8 cellular contexts compared by ENCODE assay signal in the genomic region with DNA sequence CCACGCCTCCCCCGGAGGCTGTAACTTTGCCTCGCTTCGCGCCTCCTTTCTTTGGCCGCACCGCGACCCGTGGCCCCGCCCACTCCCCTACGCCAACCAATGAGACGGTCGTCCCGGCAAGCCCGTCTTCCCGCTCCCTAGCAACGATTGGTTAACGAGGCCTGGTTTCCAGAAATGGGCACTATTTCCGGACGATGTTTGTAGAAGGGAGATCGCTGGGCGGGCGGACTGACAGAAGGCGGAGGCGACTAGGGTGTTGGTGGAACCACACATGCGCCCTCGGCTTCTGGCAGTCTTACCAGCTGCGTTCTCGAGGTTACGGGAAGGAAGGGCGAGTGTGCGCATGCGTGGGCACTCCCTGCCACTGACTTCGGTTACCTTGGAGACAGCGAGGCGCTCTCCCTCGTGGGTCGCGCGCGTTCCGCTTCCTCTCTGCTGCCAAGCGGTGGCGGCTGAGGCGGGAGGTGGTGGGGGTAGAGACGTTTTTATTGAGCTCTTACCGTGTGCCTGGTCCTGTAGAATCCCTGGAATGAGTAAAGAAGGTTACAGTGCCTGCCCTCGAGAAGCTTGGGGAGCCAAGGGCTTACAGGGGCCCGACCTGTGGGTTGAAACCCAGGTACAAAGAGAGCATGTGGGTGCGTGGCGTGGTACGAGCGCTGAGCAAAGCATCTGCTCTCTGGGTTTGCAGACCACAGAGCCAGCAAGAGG. TPM values are rescaled to one million over a fixed set of nuclear protein-coding genes. Genes with fewer than 3 reads are reported as not detected.
DNase-seq lines count a peak whose midpoint lies in the region; ATAC-seq and TF ChIP-seq lines count a peak whose summit lies in the region.

No MANE protein-coding gene starts in this region.

- H3K4me3 Mint-ChIP-seq in CD4-positive, alpha-beta memory T cell: peak overlapping the region; percentile 88 to 93 (median 91)
- H3K4me3 Mint-ChIP-seq in activated CD4-positive, alpha-beta memory T cell treated with anti-CD3 and anti-CD28 coated beads for 36 hours: peak overlapping the region; percentile 81

- peak in 28 of 56 donors; percentile 6 to 49 (median 27) for TF ChIP-seq CTCF in dorsolateral prefrontal cortex (IDR thresholded peaks at IDR 0.05 in 54 of 56, conservative IDR thresholded peaks at IDR 0.05 in 2 of 56; ENCODE audit: low read depth in 1 of 56, partially characterized antibody in 56 of 56)
- no peak for TF ChIP-seq CTCF in right lobe of liver (IDR thresholded peaks at IDR 0.05)

- peak overlapping the region; percentile 48 to 92 for H3K4me3 ChIP-seq in CD4-positive, alpha-beta memory T cell (ENCODE audit: low read length in 2 of 2)
- H3K4me3 ChIP-seq in dorsolateral prefrontal cortex (peak overlapping the region; percentile 62 to 94 (median 85)), right lobe of liver (peak overlapping the region; percentile 65 to 86 (median 80))

- CTCF ChIA-PET in CD4-positive, alpha-beta memory T cell (lab: Charles Lee; ENCODE audit: partially characterized antibody): interaction anchor here (1.0 to 5.0 kb wide), 21 partner anchors 8 to 182 kb away, joined by 3 to 46 read pairs (median 5); a partner anchor contains a TSS
- CTCF ChIA-PET in activated CD4-positive, alpha-beta memory T cell treated with anti-CD3 and anti-CD28 coated beads for 36 hours (lab: Charles Lee): interaction anchor here (0.6 to 4.6 kb wide), 21 partner anchors 9 to 182 kb away, joined by 3 to 33 read pairs (median 4); a partner anchor contains a TSS

- no peaks in the 10 kb centered on the region for H3K27me3 Mint-ChIP-seq in CD4-positive, alpha-beta memory T cell
- no peaks in the 10 kb centered on the region for H3K27me3 Mint-ChIP-seq in activated CD4-positive, alpha-beta memory T cell treated with anti-CD3 and anti-CD28 coated beads for 36 hours

- H3K9me3 Mint-ChIP-seq in CD4-positive, alpha-beta memory T cell: no peaks in the 10 kb centered on the region
- H3K9me3 Mint-ChIP-seq in activated CD4-positive, alpha-beta memory T cell treated with anti-CD3 and anti-CD28 coated beads for 36 hours: no peaks in the 10 kb centered on the region

- H3K36me3 Mint-ChIP-seq in CD4-positive, alpha-beta memory T cell: peaks cover 0 to 18% of the 10 kb centered on the region in 2 donors
- peaks cover 36% of the 10 kb centered on the region for H3K36me3 Mint-ChIP-seq in activated CD4-positive, alpha-beta memory T cell treated with anti-CD3 and anti-CD28 coated beads for 36 hours

- no peaks in the 10 kb centered on the region for H3K9me3 ChIP-seq in CD4-positive, alpha-beta memory T cell (ENCODE audit: control insufficient read depth in 1 of 2, low read length in 2 of 2)
- no peaks in the 10 kb centered on the region for H3K9me3 ChIP-seq in right lobe of liver

- no peak for TF ChIP-seq POLR2A in right lobe of liver (IDR thresholded peaks at IDR 0.05)

- H3K27ac ChIP-seq in CD4-positive, alpha-beta memory T cell (ENCODE audit: low read depth, low read length): peak overlapping the region; percentile 77
- H3K27ac ChIP-seq in dorsolateral prefrontal cortex (peak overlapping the region in 56 of 59 donors; percentile 45 to 97 (median 90)), right lobe of liver (peak overlapping the region; percentile 86 to 93 (median 87))

- no peaks in the 10 kb centered on the region for H3K36me3 ChIP-seq in CD4-positive, alpha-beta memory T cell (ENCODE audit: insufficient read depth, low read length)
- H3K36me3 ChIP-seq in right lobe of liver: no peaks in the 10 kb centered on the region

- intact Hi-C loops in CD4-positive, alpha-beta memory T cell (cut with micrococcal nuclease): loop anchor here (1.0 kb wide), 2 partner anchors 70 to 91 kb away; no protein-coding TSS in a partner anchor
- intact Hi-C loops in activated CD4-positive, alpha-beta memory T cell treated with anti-CD3 and anti-CD28 coated beads for 36 hours (cut with micrococcal nuclease): loop anchor here (1.0 to 5.0 kb wide), 6 partner anchors 10 to 875 kb away; a partner anchor contains a TSS
- intact Hi-C loops in dorsolateral prefrontal cortex (cut with DNase I) (loop anchor here (2.0 to 10.0 kb wide), 4 partner anchors 40 to 252 kb away; a partner anchor contains a TSS), right lobe of liver (cut with DNase I) (no loop called here)

- no peaks in the 10 kb centered on the region for H3K27me3 ChIP-seq in CD4-positive, alpha-beta memory T cell (ENCODE audit: insufficient read depth, low read length)
- H3K27me3 ChIP-seq in dorsolateral prefrontal cortex: no peaks in the 10 kb centered on the region
- H3K27me3 ChIP-seq in right lobe of liver: no peaks in the 10 kb centered on the region

- H3K4me1 ChIP-seq in CD4-positive, alpha-beta memory T cell (ENCODE audit: insufficient read depth, low read length): peaks cover 84% of the 10 kb centered on the region
- peaks cover 0 to 37% (median 18%) of the 10 kb centered on the region in 4 donors for H3K4me1 ChIP-seq in right lobe of liver

- POLR2A ChIA-PET in CD4-positive, alpha-beta memory T cell (lab: Charles Lee; ENCODE audit: partially characterized antibody): interaction anchor here (0.6 to 11.7 kb wide), 33 partner anchors 9 to 1956 kb away, joined by 3 to 324 read pairs (median 6); a partner anchor contains a TSS
- POLR2A ChIA-PET in activated CD4-positive, alpha-beta memory T cell treated with anti-CD3 and anti-CD28 coated beads for 36 hours (lab: Charles Lee): interaction anchor here (0.6 to 8.5 kb wide), 16 partner anchors 10 to 735 kb away, joined by 3 to 74 read pairs (median 8); a partner anchor contains a TSS

- DNase-seq in CD4-positive, alpha-beta memory T cell: peak; percentile 99 to 100 (median 100)
- DNase-seq in NCI-H82 (lab: John Stamatoyannopoulos, UW): peak; percentile 100
- DNase-seq in activated CD4-positive, alpha-beta memory T cell treated with anti-CD3 and anti-CD28 coated beads for 36 hours: peak; percentile 100
- DNase-seq in dorsolateral prefrontal cortex: peak; percentile 98 to 100 (median 99)
- peak; percentile 100 for DNase-seq in right lobe of liver
- peak; percentile 99 for DNase-seq in stimulated activated CD4-positive, alpha-beta T cell treated with anti-CD3 and anti-CD28 coated beads, Interleukin-4, amount 100 ng/mL, for 24 hours

- ATAC-seq in GM19452 (IDR thresholded peaks at IDR 0.05; ENCODE audit: unreplicated experiment) (peak; percentile 70), HG03575 (IDR thresholded peaks at IDR 0.05; ENCODE audit: extremely low read depth, insufficient number of reproducible peaks, low FRiP score, unreplicated experiment) (peak; percentile 43), right lobe of liver (peak; percentile 85 to 92 (median 90))

- peaks cover 60 to 91% (median 75%) of the 10 kb centered on the region in 4 donors for H3K4me1 Mint-ChIP-seq in CD4-positive, alpha-beta memory T cell
- peaks cover 65% of the 10 kb centered on the region for H3K4me1 Mint-ChIP-seq in activated CD4-positive, alpha-beta memory T cell treated with anti-CD3 and anti-CD28 coated beads for 36 hours (ENCODE audit: low read depth)

- WGBS in right lobe of liver (ENCODE audit: insufficient coverage, low coverage, low lambda C conversion rate, missing lambda C conversion rate): 0% methylated on average over 11 of the region's 53 CpGs

- peak overlapping the region; percentile 86 to 98 (median 97) for H3K27ac Mint-ChIP-seq in CD4-positive, alpha-beta memory T cell
- H3K27ac Mint-ChIP-seq in activated CD4-positive, alpha-beta memory T cell treated with anti-CD3 and anti-CD28 coated beads for 36 hours: peak overlapping the region; percentile 89

RNA-seq across cellular contexts. Expression of a gene that starts 0.4 kb away (rescaled TPM):
- total RNA-seq in CD4-positive, alpha-beta memory T cell: 10 to 100 TPM; 48.7 to 49.3 TPM
- 10 to 100 TPM in 1 of 2 donors, 1 to 10 TPM in 1; 2.3 to 14.5 TPM for polyA plus RNA-seq in CD4-positive, alpha-beta memory T cell
- 10 to 100 TPM; 62.9 to 65.0 TPM for total RNA-seq in activated CD4-positive, alpha-beta memory T cell treated with anti-CD3 and anti-CD28 coated beads for 36 hours
- total RNA-seq in dorsolateral prefrontal cortex (10 to 100 TPM in 53 of 120 experiments, 1 to 10 TPM in 67; 5.4 to 21.7 (median 9.8) TPM), right lobe of liver (1 to 10 TPM; 4.8 to 7.8 (median 6.3) TPM)

RNA-seq across cellular contexts. Expression of a gene that starts 55.4 kb away (rescaled TPM):
- under 1 TPM; 0.22 to 0.41 TPM for total RNA-seq in CD4-positive, alpha-beta memory T cell
- polyA plus RNA-seq in CD4-positive, alpha-beta memory T cell: under 1 TPM; 0.25 to 0.49 TPM
- under 1 TPM in 1 of 2 experiments, not detected in 1; 0.12 TPM for total RNA-seq in activated CD4-positive, alpha-beta memory T cell treated with anti-CD3 and anti-CD28 coated beads for 36 hours
- total RNA-seq in dorsolateral prefrontal cortex: under 1 TPM in 9 of 120 experiments, not detected in 111; 0.26 to 0.63 (median 0.35) TPM
- total RNA-seq in right lobe of liver: not detected

Comparison
In these comparisons a context has a peak if more than half of its experiments do, and no peak if none do; other contexts are left out.
1. Peak in every context shown above with its lines: DNase-seq, ATAC-seq, H3K4me3 ChIP-seq and H3K27ac ChIP-seq.
2. intact Hi-C loops: an anchor here in CD4-positive, alpha-beta memory T cell (1.0 kb wide), activated CD4-positive, alpha-beta memory T cell treated with anti-CD3 and anti-CD28 coated beads for 36 hours (1.0 to 5.0 kb wide) and dorsolateral prefrontal cortex (2.0 to 10.0 kb wide); none called in right lobe of liver.